In the genomic region with DNA sequence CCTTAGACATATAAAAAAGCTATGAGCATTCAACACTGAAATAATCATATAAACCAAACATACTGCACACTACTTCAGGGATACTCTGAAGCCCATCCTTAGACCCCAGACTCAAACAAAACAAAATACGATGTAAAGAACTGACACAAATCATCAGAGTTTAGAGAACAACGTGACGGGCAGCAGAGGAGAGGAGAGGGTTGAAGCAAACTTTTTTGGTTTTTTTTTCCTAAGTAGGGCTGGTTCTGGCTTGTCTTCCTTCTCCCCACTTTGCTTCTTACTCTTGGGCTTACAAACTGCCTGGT, we compare ENCODE assay signal across 1 cellular context.
TF ChIP-seq lines count a peak whose summit lies in the region.

No MANE protein-coding gene starts in this region.

TF ChIP-seq in GM12878, 131 proteins besides CTCF, POLR2A, EP300 and RAD21 (continued from another document):
- TF ChIP-seq, protein P1, sequence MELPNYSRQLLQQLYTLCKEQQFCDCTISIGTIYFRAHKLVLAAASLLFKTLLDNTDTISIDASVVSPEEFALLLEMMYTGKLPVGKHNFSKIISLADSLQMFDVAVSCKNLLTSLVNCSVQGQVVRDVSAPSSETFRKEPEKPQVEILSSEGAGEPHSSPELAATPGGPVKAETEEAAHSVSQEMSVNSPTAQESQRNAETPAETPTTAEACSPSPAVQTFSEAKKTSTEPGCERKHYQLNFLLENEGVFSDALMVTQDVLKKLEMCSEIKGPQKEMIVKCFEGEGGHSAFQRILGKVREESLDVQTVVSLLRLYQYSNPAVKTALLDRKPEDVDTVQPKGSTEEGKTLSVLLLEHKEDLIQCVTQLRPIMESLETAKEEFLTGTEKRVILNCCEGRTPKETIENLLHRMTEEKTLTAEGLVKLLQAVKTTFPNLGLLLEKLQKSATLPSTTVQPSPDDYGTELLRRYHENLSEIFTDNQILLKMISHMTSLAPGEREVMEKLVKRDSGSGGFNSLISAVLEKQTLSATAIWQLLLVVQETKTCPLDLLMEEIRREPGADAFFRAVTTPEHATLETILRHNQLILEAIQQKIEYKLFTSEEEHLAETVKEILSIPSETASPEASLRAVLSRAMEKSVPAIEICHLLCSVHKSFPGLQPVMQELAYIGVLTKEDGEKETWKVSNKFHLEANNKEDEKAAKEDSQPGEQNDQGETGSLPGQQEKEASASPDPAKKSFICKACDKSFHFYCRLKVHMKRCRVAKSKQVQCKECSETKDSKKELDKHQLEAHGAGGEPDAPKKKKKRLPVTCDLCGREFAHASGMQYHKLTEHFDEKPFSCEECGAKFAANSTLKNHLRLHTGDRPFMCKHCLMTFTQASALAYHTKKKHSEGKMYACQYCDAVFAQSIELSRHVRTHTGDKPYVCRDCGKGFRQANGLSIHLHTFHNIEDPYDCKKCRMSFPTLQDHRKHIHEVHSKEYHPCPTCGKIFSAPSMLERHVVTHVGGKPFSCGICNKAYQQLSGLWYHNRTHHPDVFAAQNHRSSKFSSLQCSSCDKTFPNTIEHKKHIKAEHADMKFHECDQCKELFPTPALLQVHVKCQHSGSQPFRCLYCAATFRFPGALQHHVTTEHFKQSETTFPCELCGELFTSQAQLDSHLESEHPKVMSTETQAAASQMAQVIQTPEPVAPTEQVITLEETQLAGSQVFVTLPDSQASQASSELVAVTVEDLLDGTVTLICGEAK (IDR thresholded peaks at IDR 0.05; ENCODE audit: borderline replicate concordance): peak; percentile 24; the same call in 1 of the 2 replicates
